Comparison of ENCODE assay signal across 27 cellular contexts in genomic region chr10:78576276-78576675, GRCh38.
"Had no signal": no experiment of that assay in that cellular context is flagged by ENCODE, and none has a peak within 500 bp of the region (broad histone marks: within the 10 kb centered on the region; RNA-seq: fewer than 3 reads in every experiment).

No MANE protein-coding gene starts in this region.

- H3K27ac Mint-ChIP-seq: activated CD4-positive, alpha-beta T cell treated with anti-CD3 and anti-CD28 coated beads, Interleukin-2, amount 10 ng/mL, durations not matched to agents 7 days and 5 days; activated CD8-positive, alpha-beta memory T cell treated with anti-CD3 and anti-CD28 coated beads, Interleukin-2, amount 10 ng/mL, durations not matched to agents 7 days and 5 days; activated CD8-positive, alpha-beta T cell treated with anti-CD3 and anti-CD28 coated beads for 36 hours; activated naive CD4-positive, alpha-beta T cell treated with anti-CD3 and anti-CD28 coated beads, Interleukin-2, amount 50 U/mL, for 24 hours; activated T-helper 1 cell treated with anti-CD3 and anti-CD28 coated beads, Interleukin-12 subunit alpha, Interleukin-12 subunit beta, Interleukin-2, Interleukin-4 antibody, amounts not matched to agents 30 ng/mL and 10 ng/mL and 1 ng/mL, durations not matched to agents 14 hours and 24 hours and 36 hours; endodermal cell; mesothelial cell of epicardium; natural killer cell; T-helper 1 cell treated with Interleukin-12 subunit alpha and Interleukin-12 subunit beta and Interleukin-4 antibody, amounts not matched to agents 30 μg/mL and 1 μg/mL, for 36 hours had no signal

- H3K27me3 ChIP-seq: gastrocnemius medialis, right lobe of liver, tibial artery had no signal

- H3K4me3 Mint-ChIP-seq: activated CD4-positive, alpha-beta T cell treated with anti-CD3 and anti-CD28 coated beads, Interleukin-2, amount 10 ng/mL, durations not matched to agents 7 days and 5 days; activated CD8-positive, alpha-beta memory T cell treated with anti-CD3 and anti-CD28 coated beads, Interleukin-2, amount 10 ng/mL, durations not matched to agents 7 days and 5 days; activated CD8-positive, alpha-beta T cell treated with anti-CD3 and anti-CD28 coated beads for 36 hours; activated naive CD4-positive, alpha-beta T cell treated with anti-CD3 and anti-CD28 coated beads, Interleukin-2, amount 50 U/mL, for 24 hours; activated T-helper 1 cell treated with anti-CD3 and anti-CD28 coated beads, Interleukin-12 subunit alpha, Interleukin-12 subunit beta, Interleukin-2, Interleukin-4 antibody, amounts not matched to agents 30 ng/mL and 10 ng/mL and 1 ng/mL, durations not matched to agents 14 hours and 24 hours and 36 hours; brain; endodermal cell; mesothelial cell of epicardium; natural killer cell; stimulated activated naive CD8-positive, alpha-beta T cell treated with anti-CD3 and anti-CD28 coated beads, Interleukin-15, Interleukin-2, amounts not matched to agents 100 ng/mL and 50 ng/mL, for 24 hours; T-helper 1 cell treated with Interleukin-12 subunit alpha and Interleukin-12 subunit beta and Interleukin-4 antibody, amounts not matched to agents 30 μg/mL and 1 μg/mL, for 36 hours had no signal

- H3K27ac ChIP-seq: esophagus squamous epithelium, gastrocnemius medialis, parathyroid adenoma, right lobe of liver, skin epidermis, tibial artery, VCaP had no signal

- H3K4me1 ChIP-seq: gastrocnemius medialis, parathyroid adenoma had no signal

- H3K36me3 ChIP-seq: esophagus squamous epithelium, gastrocnemius medialis, right lobe of liver, tibial artery had no signal

- DNase-seq: activated CD4-positive, alpha-beta T cell treated with anti-CD3 and anti-CD28 coated beads, Interleukin-2, amount 10 ng/mL, durations not matched to agents 7 days and 5 days; activated CD4-positive, CD25-positive, alpha-beta regulatory T cell treated with anti-CD3 and anti-CD28 coated beads, Interleukin-2, amount 50 U/mL, for 72 hours; activated CD8-positive, alpha-beta memory T cell treated with anti-CD3 and anti-CD28 coated beads, Interleukin-2, amount 10 ng/mL, durations not matched to agents 7 days and 5 days; activated CD8-positive, alpha-beta T cell treated with anti-CD3 and anti-CD28 coated beads for 36 hours; activated gamma-delta T cell treated with Interleukin-2 at 50 U/mL for 16 hours; anterior cingulate cortex; central memory CD4-positive, alpha-beta T cell; endodermal cell; esophagus squamous epithelium; gastrocnemius medialis; mammary epithelial cell; natural killer cell; nucleus accumbens; right lobe of liver; stimulated activated CD4-positive, alpha-beta T cell treated with anti-CD3 and anti-CD28 coated beads, Interleukin-1b, Interleukin-23, amount 100 ng/mL, for 48 hours; T1000; tibial artery had no signal

- H3K4me3 ChIP-seq: esophagus squamous epithelium, gastrocnemius medialis, right lobe of liver, skin epidermis, tibial artery had no signal

- H3K9me3 ChIP-seq: esophagus squamous epithelium, gastrocnemius medialis, right lobe of liver, tibial artery had no signal

- H3K9me3 Mint-ChIP-seq: activated CD4-positive, alpha-beta T cell treated with anti-CD3 and anti-CD28 coated beads, Interleukin-2, amount 10 ng/mL, durations not matched to agents 7 days and 5 days; activated CD8-positive, alpha-beta T cell treated with anti-CD3 and anti-CD28 coated beads for 36 hours; activated naive CD4-positive, alpha-beta T cell treated with anti-CD3 and anti-CD28 coated beads, Interleukin-2, amount 50 U/mL, for 24 hours; activated T-helper 1 cell treated with anti-CD3 and anti-CD28 coated beads, Interleukin-12 subunit alpha, Interleukin-12 subunit beta, Interleukin-2, Interleukin-4 antibody, amounts not matched to agents 30 ng/mL and 10 ng/mL and 1 ng/mL, durations not matched to agents 14 hours and 24 hours and 36 hours; endodermal cell; mesothelial cell of epicardium; natural killer cell; stimulated activated naive CD8-positive, alpha-beta T cell treated with anti-CD3 and anti-CD28 coated beads, Interleukin-15, Interleukin-2, amounts not matched to agents 100 ng/mL and 50 ng/mL, for 24 hours; T-helper 1 cell treated with Interleukin-12 subunit alpha and Interleukin-12 subunit beta and Interleukin-4 antibody, amounts not matched to agents 30 μg/mL and 1 μg/mL, for 36 hours had no signal

- H3K4me1 Mint-ChIP-seq: endodermal cell, natural killer cell had no signal

- ATAC-seq: activated CD8-positive, alpha-beta memory T cell treated with anti-CD3 and anti-CD28 coated beads, Interleukin-2, amount 10 ng/mL, durations not matched to agents 7 days and 5 days; activated CD8-positive, alpha-beta T cell treated with anti-CD3 and anti-CD28 coated beads for 36 hours; gastrocnemius medialis; left lobe of liver; natural killer cell; right lobe of liver had no signal

- H3K27me3 Mint-ChIP-seq: activated CD4-positive, alpha-beta T cell treated with anti-CD3 and anti-CD28 coated beads, Interleukin-2, amount 10 ng/mL, durations not matched to agents 7 days and 5 days; activated CD8-positive, alpha-beta T cell treated with anti-CD3 and anti-CD28 coated beads for 36 hours; activated naive CD4-positive, alpha-beta T cell treated with anti-CD3 and anti-CD28 coated beads, Interleukin-2, amount 50 U/mL, for 24 hours; stimulated activated naive CD8-positive, alpha-beta T cell treated with anti-CD3 and anti-CD28 coated beads, Interleukin-15, Interleukin-2, amounts not matched to agents 100 ng/mL and 50 ng/mL, for 24 hours had no signal

- H3K36me3 Mint-ChIP-seq: activated CD8-positive, alpha-beta memory T cell treated with anti-CD3 and anti-CD28 coated beads, Interleukin-2, amount 10 ng/mL, durations not matched to agents 7 days and 5 days; activated naive CD4-positive, alpha-beta T cell treated with anti-CD3 and anti-CD28 coated beads, Interleukin-2, amount 50 U/mL, for 24 hours; brain; mesothelial cell of epicardium; natural killer cell had no signal
